ENCODE assay signal across 14 cellular contexts in the genomic region with DNA sequence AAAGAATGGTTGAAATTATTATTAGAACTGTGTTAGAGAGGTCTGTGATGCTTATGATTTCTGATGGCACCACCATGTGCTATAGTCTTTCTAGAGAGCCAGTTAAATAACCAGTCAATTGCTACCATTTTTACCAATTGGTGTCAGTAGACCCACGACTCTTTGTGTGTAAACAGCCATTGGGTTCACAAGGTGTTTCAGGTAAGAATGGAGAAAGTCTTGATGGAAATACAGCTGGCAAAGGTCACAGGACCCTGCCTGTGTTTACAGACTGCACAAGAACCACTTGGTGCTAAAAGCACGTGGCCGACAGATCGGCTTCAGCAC. TPM values are rescaled to one million over a fixed set of nuclear protein-coding genes. Genes with fewer than 3 reads are reported as not detected.
DNase-seq lines count a peak whose midpoint lies in the region; ATAC-seq, FAIRE-seq and TF ChIP-seq lines count a peak whose summit lies in the region.
"Had no signal": no experiment of that assay in that cellular context is flagged by ENCODE, and none has a peak within 500 bp of the region (broad histone marks: within the 10 kb centered on the region; RNA-seq: fewer than 3 reads in every experiment).

No MANE protein-coding gene starts in this region.

- ATAC-seq in stimulated activated effector memory CD8-positive, alpha-beta T cell treated with anti-CD3 and anti-CD28 coated beads, Interleukin-12 subunit alpha, Interleukin-12 subunit beta, amount 100 ng/mL, for 72 hours, result no peak
- ATAC-seq: HepG2 had no signal

- no peak overlapping the region for H3K27ac ChIP-seq in MM.1S (ENCODE audit: low read length)
- no peak overlapping the region for H3K27ac ChIP-seq in RWPE1
- H3K27ac ChIP-seq: SK-N-MC had no signal

- CTCF ChIA-PET in RWPE1 (lab: Yijun Ruan, JAX), result interaction anchor here (0.5 to 1.3 kb wide), 14 partner anchors 9 to 1053 kb away, joined by 3 to 5 read pairs (median 3); no protein-coding TSS in a partner anchor

- no peaks in the 10 kb centered on the region for H3K9me3 ChIP-seq in MM.1S (replicated peaks; ENCODE audit: insufficient read depth, low read length)
- H3K9me3 ChIP-seq: adrenal gland had no signal

- H3K27ac Mint-ChIP-seq in stimulated activated effector memory CD8-positive, alpha-beta T cell treated with anti-CD3 and anti-CD28 coated beads, Interleukin-12 subunit alpha, Interleukin-12 subunit beta, amount 100 ng/mL, for 72 hours, result no peak overlapping the region

- no peaks in the 10 kb centered on the region for H3K9me3 Mint-ChIP-seq in stimulated activated effector memory CD8-positive, alpha-beta T cell treated with anti-CD3 and anti-CD28 coated beads, Interleukin-12 subunit alpha, Interleukin-12 subunit beta, amount 100 ng/mL, for 72 hours
- H3K9me3 Mint-ChIP-seq: neural crest cell had no signal

- H3K79me2 ChIP-seq in MM.1S (ENCODE audit: low read length), result no peaks in the 10 kb centered on the region

- no peaks in the 10 kb centered on the region for H3K36me3 ChIP-seq in MM.1S (replicated peaks; ENCODE audit: insufficient read depth, low read length)
- H3K36me3 ChIP-seq: adrenal gland had no signal

- 0 out of 2 replicates have a peak, but pooled peaks cover 3% of the 10 kb centered on the region for H3K4me1 ChIP-seq in MM.1S (ENCODE audit: low read length)

- H3K36me3 Mint-ChIP-seq in stimulated activated effector memory CD8-positive, alpha-beta T cell treated with anti-CD3 and anti-CD28 coated beads, Interleukin-12 subunit alpha, Interleukin-12 subunit beta, amount 100 ng/mL, for 72 hours, result no peaks in the 10 kb centered on the region

- H3K4me2 ChIP-seq in MM.1S (ENCODE audit: low read depth, low read length), result peak overlapping the region; percentile 72; the same call in 1 of the 2 replicates

- 0 out of 2 replicates have a peak, but pooled peaks have one; percentile 2 for TF ChIP-seq CTCF in MM.1S (IDR thresholded peaks at IDR 0.05; ENCODE audit: low read length)
- TF ChIP-seq CTCF in D721Med (IDR thresholded peaks at IDR 0.05; ENCODE audit: insufficient read depth, missing control alignments), result no peak
- TF ChIP-seq CTCF in RWPE1 (conservative IDR thresholded peaks at IDR 0.05; ENCODE audit: low read depth), result no peak; the same call in 1 of the 2 replicates

- FAIRE-seq in D721Med (lab: Jason Lieb, UNC), result no peak

- 0 out of 2 replicates have a peak overlapping the region, but pooled peaks have one; percentile 10 for H2AFZ ChIP-seq in MM.1S (ENCODE audit: low read length)

- peak; percentile 50 for DNase-seq in NCI-H510A treated with DMSO at 0.1 percent for 48 hours (lab: John Stamatoyannopoulos, UW)
- no peak for DNase-seq in NCI-H510A (lab: John Stamatoyannopoulos, UW)
- DNase-seq in MM.1S, result no peak
- DNase-seq in dermis blood vessel endothelial cell, result peak; percentile 3
- peak; percentile 4 for DNase-seq in renal cortical epithelial cell (ENCODE audit: low read depth)
- DNase-seq in D721Med (ENCODE audit: insufficient read length, low spot score), result no peak
- no peak for DNase-seq in RWPE1 (ENCODE audit: low spot score)
- no peak for DNase-seq in stimulated activated effector memory CD8-positive, alpha-beta T cell treated with anti-CD3 and anti-CD28 coated beads, Interleukin-12 subunit alpha, Interleukin-12 subunit beta, amount 100 ng/mL, for 72 hours (ENCODE audit: low spot score in 2 of 2)

- H3K4me3 ChIP-seq in MM.1S (ENCODE audit: low read length), result no peak overlapping the region
- H3K4me3 ChIP-seq: adrenal gland, SK-N-MC had no signal

- POLR2A ChIA-PET in RWPE1 (lab: Yijun Ruan, JAX; ENCODE audit: low non-redundant PET), result no interaction called here

- no peaks in the 10 kb centered on the region for H4K20me1 ChIP-seq in MM.1S (ENCODE audit: insufficient read depth, low read length)

- no peaks in the 10 kb centered on the region for H3K27me3 ChIP-seq in MM.1S (replicated peaks; ENCODE audit: insufficient read depth, low read length)

- H3K9me2 ChIP-seq in MM.1S (replicated peaks; ENCODE audit: insufficient read depth, low read length), result no peaks in the 10 kb centered on the region

- H3K9ac ChIP-seq in MM.1S (ENCODE audit: low read length), result no peak overlapping the region

- no peak overlapping the region for H3K4me3 Mint-ChIP-seq in stimulated activated effector memory CD8-positive, alpha-beta T cell treated with anti-CD3 and anti-CD28 coated beads, Interleukin-12 subunit alpha, Interleukin-12 subunit beta, amount 100 ng/mL, for 72 hours
- H3K4me3 Mint-ChIP-seq: neural crest cell had no signal

- no peaks in the 10 kb centered on the region for H3K4me1 Mint-ChIP-seq in stimulated activated effector memory CD8-positive, alpha-beta T cell treated with anti-CD3 and anti-CD28 coated beads, Interleukin-12 subunit alpha, Interleukin-12 subunit beta, amount 100 ng/mL, for 72 hours

- H3F3A ChIP-seq in MM.1S (ENCODE audit: insufficient read depth, low read length), result no peaks in the 10 kb centered on the region

RNA-seq across cellular contexts. Expression of a gene that starts 30.5 kb away (rescaled TPM):
- total RNA-seq in dermis blood vessel endothelial cell, result not detected in 2 replicates
- total RNA-seq in renal cortical epithelial cell, result not detected in 2 replicates
- total RNA-seq: adrenal gland, HepG2, NCI-H460, neural crest cell, PC-3 had no signal

RNA-seq across cellular contexts. Expression of a gene that starts 43.7 kb away (rescaled TPM):
- total RNA-seq in dermis blood vessel endothelial cell (7.8 and 8.2 TPM in 2 replicates), renal cortical epithelial cell (32.1 and 45.7 TPM in 2 replicates)
- total RNA-seq: PC-3 had no signal

RNA-seq across cellular contexts. Expression of a gene that starts 45.0 kb away (rescaled TPM):
- total RNA-seq in dermis blood vessel endothelial cell (not detected in 2 replicates), renal cortical epithelial cell (not detected in 2 replicates)
- total RNA-seq: adrenal gland, HepG2, NCI-H460, neural crest cell, PC-3 had no signal

RNA-seq across cellular contexts. Expression of a gene that starts 48.8 kb away (rescaled TPM):
- not detected in 2 replicates for total RNA-seq in dermis blood vessel endothelial cell
- not detected in 2 replicates for total RNA-seq in renal cortical epithelial cell
- total RNA-seq: adrenal gland, HepG2, NCI-H460, neural crest cell, PC-3 had no signal

RNA-seq across cellular contexts. Expression of a gene that starts 58.8 kb away (rescaled TPM):
- not detected in 2 replicates for total RNA-seq in dermis blood vessel endothelial cell
- total RNA-seq in renal cortical epithelial cell, result not detected in 2 replicates
- total RNA-seq: adrenal gland, HepG2, NCI-H460, neural crest cell, PC-3 had no signal

Comparison
In these comparisons a context has a peak if more than half of its experiments do, and no peak if none do; other contexts are left out.
1. DNase-seq: peak in NCI-H510A treated with DMSO at 0.1 percent for 48 hours (single experiment), dermis blood vessel endothelial cell (single experiment) and renal cortical epithelial cell (single experiment); none in NCI-H510A (single experiment), MM.1S (single experiment), D721Med (single experiment), RWPE1 (single experiment) and stimulated activated effector memory CD8-positive, alpha-beta T cell treated with anti-CD3 and anti-CD28 coated beads, Interleukin-12 subunit alpha, Interleukin-12 subunit beta, amount 100 ng/mL, for 72 hours (0 of 2).